2 cellular contexts compared by ENCODE assay signal in genomic region chr5:96287181-96287580, GRCh38.
TF ChIP-seq lines count a peak whose summit lies in the region.

No MANE protein-coding gene starts in this region.

TF ChIP-seq in GM23338, 12 proteins besides CTCF, POLR2A, EP300 and RAD21 (continued from another document):
- TF ChIP-seq POLR2AphosphoS5 (IDR thresholded peaks at IDR 0.05; ENCODE audit: low read depth) (no peak), EZH2 (IDR thresholded peaks at IDR 0.05; ENCODE audit: low read depth, unreplicated experiment) (no peak), EZH2phosphoT487 (IDR thresholded peaks at IDR 0.05; ENCODE audit: unreplicated experiment) (no peak)
- TF ChIP-seq, protein P1, sequence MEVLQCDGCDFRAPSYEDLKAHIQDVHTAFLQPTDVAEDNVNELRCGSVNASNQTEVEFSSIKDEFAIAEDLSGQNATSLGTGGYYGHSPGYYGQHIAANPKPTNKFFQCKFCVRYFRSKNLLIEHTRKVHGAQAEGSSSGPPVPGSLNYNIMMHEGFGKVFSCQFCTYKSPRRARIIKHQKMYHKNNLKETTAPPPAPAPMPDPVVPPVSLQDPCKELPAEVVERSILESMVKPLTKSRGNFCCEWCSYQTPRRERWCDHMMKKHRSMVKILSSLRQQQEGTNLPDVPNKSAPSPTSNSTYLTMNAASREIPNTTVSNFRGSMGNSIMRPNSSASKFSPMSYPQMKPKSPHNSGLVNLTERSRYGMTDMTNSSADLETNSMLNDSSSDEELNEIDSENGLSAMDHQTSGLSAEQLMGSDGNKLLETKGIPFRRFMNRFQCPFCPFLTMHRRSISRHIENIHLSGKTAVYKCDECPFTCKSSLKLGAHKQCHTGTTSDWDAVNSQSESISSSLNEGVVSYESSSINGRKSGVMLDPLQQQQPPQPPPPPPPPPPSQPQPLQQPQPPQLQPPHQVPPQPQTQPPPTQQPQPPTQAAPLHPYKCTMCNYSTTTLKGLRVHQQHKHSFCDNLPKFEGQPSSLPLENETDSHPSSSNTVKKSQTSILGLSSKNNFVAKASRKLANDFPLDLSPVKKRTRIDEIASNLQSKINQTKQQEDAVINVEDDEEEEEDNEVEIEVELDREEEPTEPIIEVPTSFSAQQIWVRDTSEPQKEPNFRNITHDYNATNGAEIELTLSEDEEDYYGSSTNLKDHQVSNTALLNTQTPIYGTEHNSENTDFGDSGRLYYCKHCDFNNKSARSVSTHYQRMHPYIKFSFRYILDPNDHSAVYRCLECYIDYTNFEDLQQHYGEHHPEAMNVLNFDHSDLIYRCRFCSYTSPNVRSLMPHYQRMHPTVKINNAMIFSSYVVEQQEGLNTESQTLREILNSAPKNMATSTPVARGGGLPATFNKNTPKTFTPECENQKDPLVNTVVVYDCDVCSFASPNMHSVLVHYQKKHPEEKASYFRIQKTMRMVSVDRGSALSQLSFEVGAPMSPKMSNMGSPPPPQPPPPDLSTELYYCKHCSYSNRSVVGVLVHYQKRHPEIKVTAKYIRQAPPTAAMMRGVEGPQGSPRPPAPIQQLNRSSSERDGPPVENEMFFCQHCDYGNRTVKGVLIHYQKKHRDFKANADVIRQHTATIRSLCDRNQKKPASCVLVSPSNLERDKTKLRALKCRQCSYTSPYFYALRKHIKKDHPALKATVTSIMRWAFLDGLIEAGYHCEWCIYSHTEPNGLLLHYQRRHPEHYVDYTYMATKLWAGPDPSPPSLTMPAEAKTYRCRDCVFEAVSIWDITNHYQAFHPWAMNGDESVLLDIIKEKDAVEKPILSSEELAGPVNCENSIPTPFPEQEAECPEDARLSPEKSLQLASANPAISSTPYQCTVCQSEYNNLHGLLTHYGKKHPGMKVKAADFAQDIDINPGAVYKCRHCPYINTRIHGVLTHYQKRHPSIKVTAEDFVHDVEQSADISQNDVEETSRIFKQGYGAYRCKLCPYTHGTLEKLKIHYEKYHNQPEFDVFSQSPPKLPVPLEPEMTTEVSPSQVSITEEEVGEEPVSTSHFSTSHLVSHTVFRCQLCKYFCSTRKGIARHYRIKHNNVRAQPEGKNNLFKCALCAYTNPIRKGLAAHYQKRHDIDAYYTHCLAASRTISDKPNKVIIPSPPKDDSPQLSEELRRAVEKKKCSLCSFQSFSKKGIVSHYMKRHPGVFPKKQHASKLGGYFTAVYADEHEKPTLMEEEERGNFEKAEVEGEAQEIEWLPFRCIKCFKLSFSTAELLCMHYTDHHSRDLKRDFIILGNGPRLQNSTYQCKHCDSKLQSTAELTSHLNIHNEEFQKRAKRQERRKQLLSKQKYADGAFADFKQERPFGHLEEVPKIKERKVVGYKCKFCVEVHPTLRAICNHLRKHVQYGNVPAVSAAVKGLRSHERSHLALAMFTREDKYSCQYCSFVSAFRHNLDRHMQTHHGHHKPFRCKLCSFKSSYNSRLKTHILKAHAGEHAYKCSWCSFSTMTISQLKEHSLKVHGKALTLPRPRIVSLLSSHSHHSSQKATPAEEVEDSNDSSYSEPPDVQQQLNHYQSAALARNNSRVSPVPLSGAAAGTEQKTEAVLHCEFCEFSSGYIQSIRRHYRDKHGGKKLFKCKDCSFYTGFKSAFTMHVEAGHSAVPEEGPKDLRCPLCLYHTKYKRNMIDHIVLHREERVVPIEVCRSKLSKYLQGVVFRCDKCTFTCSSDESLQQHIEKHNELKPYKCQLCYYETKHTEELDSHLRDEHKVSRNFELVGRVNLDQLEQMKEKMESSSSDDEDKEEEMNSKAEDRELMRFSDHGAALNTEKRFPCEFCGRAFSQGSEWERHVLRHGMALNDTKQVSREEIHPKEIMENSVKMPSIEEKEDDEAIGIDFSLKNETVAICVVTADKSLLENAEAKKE (CRISPR knock-in tag; IDR thresholded peaks at IDR 0.05), result no peak

TF ChIP-seq in IMR-90, 13 proteins besides CTCF, POLR2A, EP300 and RAD21 (continued from another document):
- TF ChIP-seq RCOR1 (IDR thresholded peaks at IDR 0.05; ENCODE audit: insufficient replicate concordance, low read length), result no peak
- TF ChIP-seq, protein P2, sequence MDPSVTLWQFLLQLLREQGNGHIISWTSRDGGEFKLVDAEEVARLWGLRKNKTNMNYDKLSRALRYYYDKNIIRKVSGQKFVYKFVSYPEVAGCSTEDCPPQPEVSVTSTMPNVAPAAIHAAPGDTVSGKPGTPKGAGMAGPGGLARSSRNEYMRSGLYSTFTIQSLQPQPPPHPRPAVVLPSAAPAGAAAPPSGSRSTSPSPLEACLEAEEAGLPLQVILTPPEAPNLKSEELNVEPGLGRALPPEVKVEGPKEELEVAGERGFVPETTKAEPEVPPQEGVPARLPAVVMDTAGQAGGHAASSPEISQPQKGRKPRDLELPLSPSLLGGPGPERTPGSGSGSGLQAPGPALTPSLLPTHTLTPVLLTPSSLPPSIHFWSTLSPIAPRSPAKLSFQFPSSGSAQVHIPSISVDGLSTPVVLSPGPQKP (IDR thresholded peaks at IDR 0.05; ENCODE audit: borderline replicate concordance, low read depth, low read length), result no peak
- no peak for TF ChIP-seq NFE2L2 (IDR thresholded peaks at IDR 0.05; ENCODE audit: low read depth, low read length)
- TF ChIP-seq MAZ (IDR thresholded peaks at IDR 0.05; ENCODE audit: borderline replicate concordance, low read depth, low read length), result no peak
- no peak for TF ChIP-seq MXI1 (IDR thresholded peaks at IDR 0.05; ENCODE audit: borderline replicate concordance, low read depth, low read length)
- TF ChIP-seq USF2 (IDR thresholded peaks at IDR 0.05; ENCODE audit: low read depth, low read length), result no peak
